ENCODE assay signal across 21 cellular contexts in genomic region chr11:68275721-68276488, GRCh38. TPM values are rescaled to one million over a fixed set of nuclear protein-coding genes. Genes with fewer than 3 reads are reported as not detected.
A peak's percentile ranks its signal among the peaks of the same experiment; 100 is the strongest.
DNase-seq lines count a peak whose midpoint lies in the region; ATAC-seq and TF ChIP-seq lines count a peak whose summit lies in the region.
"Had no signal": no experiment of that assay in that cellular context is flagged by ENCODE, and none has a peak within 500 bp of the region (broad histone marks: within the 10 kb centered on the region; RNA-seq: fewer than 3 reads in every experiment).

No MANE protein-coding gene starts in this region.

- H3K4me3 ChIP-seq in OCI-LY7 (ENCODE audit: low read depth, low read length, poor library complexity, severe bottlenecking) = no peak overlapping the region
- no peak overlapping the region for H3K4me3 ChIP-seq in gastrocnemius medialis
- H3K4me3 ChIP-seq: testis had no signal

- H2AFZ ChIP-seq in OCI-LY7 (ENCODE audit: low read length) = no peak overlapping the region

- H3K4me1 Mint-ChIP-seq in activated CD4-positive, alpha-beta T cell treated with anti-CD3 and anti-CD28 coated beads for 36 hours = peaks cover 14% of the 10 kb centered on the region

- no peaks in the 10 kb centered on the region for H3K9me3 Mint-ChIP-seq in activated CD4-positive, alpha-beta T cell treated with anti-CD3 and anti-CD28 coated beads for 36 hours (ENCODE audit: low read depth)
- H3K9me3 Mint-ChIP-seq: activated naive CD8-positive, alpha-beta T cell treated with anti-CD3 and anti-CD28 coated beads, Interleukin-2, amount 10 ng/mL, durations not matched to agents 7 days and 5 days; activated T-helper 17 cell treated with anti-CD3 and anti-CD28 coated beads, Interleukin-2, amount 50 U/mL, for 72 hours; memory B cell; T-cell had no signal

- no peak overlapping the region for H3K27ac ChIP-seq in RWPE1
- no peak overlapping the region for H3K27ac ChIP-seq in OCI-LY7 (ENCODE audit: low read depth, low read length, poor library complexity, severe bottlenecking)
- no peak overlapping the region for H3K27ac ChIP-seq in gastrocnemius medialis
- H3K27ac ChIP-seq: 22Rv1, KMS-11, testis had no signal

- CTCF ChIA-PET in activated CD4-positive, alpha-beta T cell treated with anti-CD3 and anti-CD28 coated beads for 36 hours (lab: Charles Lee) = no interaction called here
- CTCF ChIA-PET in RWPE1 (lab: Yijun Ruan, JAX) = no interaction called here
- CTCF ChIA-PET in OCI-LY7 (lab: Charles Lee; ENCODE audit: unreplicated experiment) = no interaction called here

- no peaks in the 10 kb centered on the region for H3K27me3 Mint-ChIP-seq in activated CD4-positive, alpha-beta T cell treated with anti-CD3 and anti-CD28 coated beads for 36 hours
- H3K27me3 Mint-ChIP-seq: activated naive CD8-positive, alpha-beta T cell treated with anti-CD3 and anti-CD28 coated beads, Interleukin-2, amount 10 ng/mL, durations not matched to agents 7 days and 5 days; activated T-helper 17 cell treated with anti-CD3 and anti-CD28 coated beads, Interleukin-2, amount 50 U/mL, for 72 hours; memory B cell; T-cell had no signal

- H3K4me1 ChIP-seq in OCI-LY7 (ENCODE audit: insufficient read depth, low read length, poor library complexity, severe bottlenecking) (peaks cover 19% of the 10 kb centered on the region), gastrocnemius medialis (peaks cover 6 to 13% of the 10 kb centered on the region in 2 donors)

- peaks cover 13% of the 10 kb centered on the region for H3K79me2 ChIP-seq in OCI-LY7 (ENCODE audit: insufficient read depth, low read depth, low read length)

- H3K9me3 ChIP-seq in OCI-LY7 (ENCODE audit: low read length) = peaks cover 23% of the 10 kb centered on the region; the same call in 1 of the 2 replicates
- H3K9me3 ChIP-seq in gastrocnemius medialis = no peaks in the 10 kb centered on the region
- H3K9me3 ChIP-seq: testis had no signal

- H3K36me3 ChIP-seq in OCI-LY7 (ENCODE audit: insufficient read depth, low read length) = peaks cover 15% of the 10 kb centered on the region
- H3K36me3 ChIP-seq in gastrocnemius medialis = no peaks in the 10 kb centered on the region

- H3K27ac Mint-ChIP-seq in activated CD4-positive, alpha-beta T cell treated with anti-CD3 and anti-CD28 coated beads for 36 hours = no peak overlapping the region
- H3K27ac Mint-ChIP-seq: activated naive CD8-positive, alpha-beta T cell treated with anti-CD3 and anti-CD28 coated beads, Interleukin-2, amount 10 ng/mL, durations not matched to agents 7 days and 5 days; activated T-helper 17 cell treated with anti-CD3 and anti-CD28 coated beads, Interleukin-2, amount 50 U/mL, for 72 hours; memory B cell; T-cell had no signal

- H3K36me3 Mint-ChIP-seq in activated CD4-positive, alpha-beta T cell treated with anti-CD3 and anti-CD28 coated beads for 36 hours (ENCODE audit: low read depth) = no peaks in the 10 kb centered on the region
- H3K36me3 Mint-ChIP-seq: T-cell had no signal

- intact Hi-C loops in activated CD4-positive, alpha-beta T cell treated with anti-CD3 and anti-CD28 coated beads for 36 hours (cut with DNase I, micrococcal nuclease) = no loop called here
- intact Hi-C loops in OCI-LY7 (cut with micrococcal nuclease; ENCODE audit: unreplicated experiment) (loop anchor here (10.0 kb wide), 1 partner anchor 271 kb away; the partner anchor contains the start of gene UNC93B1), gastrocnemius medialis (cut with DNase I; ENCODE audit: low total_unique reads) (no loop called here)

- no peak overlapping the region for H3K4me3 Mint-ChIP-seq in activated CD4-positive, alpha-beta T cell treated with anti-CD3 and anti-CD28 coated beads for 36 hours
- H3K4me3 Mint-ChIP-seq: activated naive CD8-positive, alpha-beta T cell treated with anti-CD3 and anti-CD28 coated beads, Interleukin-2, amount 10 ng/mL, durations not matched to agents 7 days and 5 days; activated T-helper 17 cell treated with anti-CD3 and anti-CD28 coated beads, Interleukin-2, amount 50 U/mL, for 72 hours; memory B cell; T-cell had no signal

- H3K4me2 ChIP-seq in OCI-LY7 (ENCODE audit: low read length) = no peak overlapping the region
- H3K4me2 ChIP-seq: KMS-11 had no signal

- peak; percentile 75 for DNase-seq in activated CD4-positive, alpha-beta T cell treated with anti-CD3 and anti-CD28 coated beads for 48 hours
- DNase-seq in activated CD4-positive, alpha-beta T cell treated with anti-CD3 and anti-CD28 coated beads for 36 hours = no peak
- DNase-seq in RWPE1 (ENCODE audit: low spot score) (peak; percentile 54), kidney tubule cell (ENCODE audit: low spot score) (peak; percentile 71), OCI-LY7 (ENCODE audit: low spot score) (no peak), gastrocnemius medialis (no peak)
- DNase-seq in stimulated activated CD4-positive, alpha-beta T cell treated with anti-CD3 and anti-CD28 coated beads, Interleukin-2, amount 100 ng/mL, for 4 hours (ENCODE audit: low read depth) = peak; percentile 16
- DNase-seq: activated CD4-positive, alpha-beta T cell treated with anti-CD3 and anti-CD28 coated beads for 4 hours; activated naive CD8-positive, alpha-beta T cell treated with anti-CD3 and anti-CD28 coated beads, Interleukin-2, amount 10 ng/mL, durations not matched to agents 7 days and 5 days; DMS79; effector CD4-positive, alpha-beta T cell; NCI-H1694; PC-3; T-cell; testis had no signal

- no peak for TF ChIP-seq CTCF in RWPE1 (conservative IDR thresholded peaks at IDR 0.05; ENCODE audit: low read depth)
- TF ChIP-seq CTCF in OCI-LY7 (conservative IDR thresholded peaks at IDR 0.05; ENCODE audit: low read length) = no peak
- TF ChIP-seq CTCF in gastrocnemius medialis (IDR thresholded peaks at IDR 0.05 in 4 of 5, conservative IDR thresholded peaks at IDR 0.05 in 1 of 5) = no peak

- no peak for TF ChIP-seq POLR2A in gastrocnemius medialis (IDR thresholded peaks at IDR 0.05)

- H4K20me1 ChIP-seq in OCI-LY7 (ENCODE audit: insufficient read depth, low read length) = no peaks in the 10 kb centered on the region

- H3K27me3 ChIP-seq in gastrocnemius medialis = no peaks in the 10 kb centered on the region
- H3K27me3 ChIP-seq: testis had no signal

- BruUV-seq in OCI-LY7 (replicated peaks; lab: Mats Ljungman, UMichigan) = no TSS peak

- in situ Hi-C loops in gastrocnemius medialis (cut with MboI; ENCODE audit: low sequenced_read_pairs in 4 of 4) = no loop called here

- POLR2A ChIA-PET in activated CD4-positive, alpha-beta T cell treated with anti-CD3 and anti-CD28 coated beads for 36 hours (lab: Charles Lee) = no interaction called here
- POLR2A ChIA-PET in RWPE1 (lab: Yijun Ruan, JAX; ENCODE audit: low non-redundant PET) = no interaction called here
- POLR2A ChIA-PET in OCI-LY7 (lab: Charles Lee) = no interaction called here

- no peaks in the 10 kb centered on the region for H3K9me2 ChIP-seq in OCI-LY7 (ENCODE audit: insufficient read depth, low read length)

- no peak for ATAC-seq in activated CD4-positive, alpha-beta T cell treated with anti-CD3 and anti-CD28 coated beads for 36 hours
- ATAC-seq in GM18502 (IDR thresholded peaks at IDR 0.05; ENCODE audit: poor library complexity, unreplicated experiment) (no peak), gastrocnemius medialis (no peak)
- ATAC-seq: activated T-helper 17 cell treated with anti-CD3 and anti-CD28 coated beads, Interleukin-2, amount 50 U/mL, for 72 hours; esophagus mucosa; PC-3; T-cell had no signal

RNA-seq across cellular contexts. Expression of gene C11orf24, which starts 4.1 kb away (rescaled TPM):
- 10 to 100 TPM; 29.4 to 37.4 TPM for total RNA-seq in activated CD4-positive, alpha-beta T cell treated with anti-CD3 and anti-CD28 coated beads for 36 hours
- 53.9 and 81.1 TPM in 2 replicates for total RNA-seq in OCI-LY7 (2014; rRNA removed; shearing (Covaris generic))
- 94.1 and 114 TPM in 2 replicates for total RNA-seq in OCI-LY7 (2022)
- total RNA-seq in gastrocnemius medialis = 10 to 100 TPM in 2 of 4 donors, 1 to 10 TPM in 2; 8.1 to 19.3 (median 10.6) TPM

RNA-seq across cellular contexts. Expression of gene LRP5, which starts 36.5 kb away (rescaled TPM):
- total RNA-seq in activated CD4-positive, alpha-beta T cell treated with anti-CD3 and anti-CD28 coated beads for 36 hours = 10 to 100 TPM; 11.7 to 13.6 TPM
- 0.59 and 0.60 TPM in 2 replicates for total RNA-seq in OCI-LY7 (2014; rRNA removed; shearing (Covaris generic))
- total RNA-seq in OCI-LY7 (2022) = 0.26 TPM in 1 of 2 replicates, not detected in the other
- 10 to 100 TPM in 2 of 4 donors, 1 to 10 TPM in 2; 3.7 to 12.3 (median 8.1) TPM for total RNA-seq in gastrocnemius medialis

Comparison
In these comparisons a context has a peak if more than half of its experiments do, and no peak if none do; other contexts are left out.
1. DNase-seq: peak in activated CD4-positive, alpha-beta T cell treated with anti-CD3 and anti-CD28 coated beads for 48 hours (single experiment), RWPE1 (single experiment), kidney tubule cell (single experiment) and stimulated activated CD4-positive, alpha-beta T cell treated with anti-CD3 and anti-CD28 coated beads, Interleukin-2, amount 100 ng/mL, for 4 hours (single experiment); none in activated CD4-positive, alpha-beta T cell treated with anti-CD3 and anti-CD28 coated beads for 36 hours (single experiment), OCI-LY7 (single experiment) and gastrocnemius medialis (0 of 2).